ENCODE assay signal across 8 cellular contexts in genomic region chr2:207531024-207531411, GRCh38. TPM values are rescaled to one million over a fixed set of nuclear protein-coding genes. Genes with fewer than 3 reads are reported as not detected.
DNase-seq lines count a peak whose midpoint lies in the region; ATAC-seq and TF ChIP-seq lines count a peak whose summit lies in the region.

No MANE protein-coding gene starts in this region.

- H3K4me3 ChIP-seq in ovary = peak overlapping the region; percentile 62

- H3K36me3 ChIP-seq in ovary = no peaks in the 10 kb centered on the region

- H3K4me3 Mint-ChIP-seq in T-cell = peak overlapping the region; percentile 84 to 93 (median 85)

- no peaks in the 10 kb centered on the region for H3K27me3 Mint-ChIP-seq in T-cell

- peak; percentile 25 for DNase-seq in stimulated activated CD4-positive, alpha-beta T cell treated with anti-CD3 and anti-CD28 coated beads, Interleukin-12 subunit alpha, Interleukin-12 subunit beta, amount 100 ng/mL, for 4 hours
- no peak for DNase-seq in stimulated activated CD4-positive, alpha-beta T cell treated with anti-CD3 and anti-CD28 coated beads, Interleukin-2, amount 100 ng/mL, for 48 hours
- DNase-seq in T-cell (peak in 6 of 34 experiments; percentile 5 to 44 (median 12)), epithelial cell of prostate (ENCODE audit: low read depth, low spot score) (no peak), ovary (no peak), HuH-7 (ENCODE audit: low spot score) (no peak), NCI-H226 (no peak)
- no peak for DNase-seq in NK-92 treated with Interleukin-12 subunit alpha and Interleukin-12 subunit beta, amount 100 ng/mL, for 24 hours (lab: John Stamatoyannopoulos, UW)

- CTCF ChIA-PET in T-cell (lab: Charles Lee) = interaction anchor here (0.6 to 2.6 kb wide), 7 partner anchors 23 to 974 kb away, joined by 3 to 18 read pairs (median 4); partner anchors contain the start of genes FASTKD2 (in 1 of the 2), MDH1B (in 1 of the 2) and METTL21A (in 1 of the 2)

- peaks cover 51 to 70% (median 66%) of the 10 kb centered on the region in 3 donors for H3K4me1 Mint-ChIP-seq in T-cell

- TF ChIP-seq EP300 in ovary (IDR thresholded peaks at IDR 0.05) = no peak

- H3K27ac ChIP-seq in epithelial cell of prostate = peak overlapping the region; percentile 93
- H3K27ac ChIP-seq in ovary = peak overlapping the region in 1 of 2 donors; percentile 83

- H3K9me3 Mint-ChIP-seq in T-cell = no peaks in the 10 kb centered on the region

- TF ChIP-seq CTCF in ovary (IDR thresholded peaks at IDR 0.05) = no peak

- no peaks in the 10 kb centered on the region for H3K27me3 ChIP-seq in ovary

- H3K9me3 ChIP-seq in ovary = no peaks in the 10 kb centered on the region

- no peak for ATAC-seq in T-cell (replicated peaks in 1 of 4)

- intact Hi-C loops in ovary (cut with DNase I) = loop anchor here in 2 of 4 donors (10.0 kb wide), 1 partner anchor 94 kb away; the partner anchor contains the start of gene METTL21A (in 2 of the 2)

- no peaks in the 10 kb centered on the region for H3K36me3 Mint-ChIP-seq in T-cell

- no peak for TF ChIP-seq POLR2A in ovary (IDR thresholded peaks at IDR 0.05)

- WGBS in ovary, 3 donors = 1% methylated on average over 11 of the region's 11 CpGs

- H3K27ac Mint-ChIP-seq in T-cell = peak overlapping the region; percentile 88 to 97

- peaks cover 8% of the 10 kb centered on the region for H3K4me1 ChIP-seq in ovary (ENCODE audit: insufficient read depth)

- POLR2A ChIA-PET in T-cell (lab: Charles Lee) = interaction anchor here (0.6 to 2.5 kb wide), 19 partner anchors 8 to 1445 kb away, joined by 3 to 25 read pairs (median 5); partner anchors contain the start of genes CCNYL1 (in 2 of the 2), INO80D (in 1 of the 2), KLF7 (in 1 of the 2) and METTL21A (in 1 of the 2)

RNA-seq across cellular contexts. Expression of gene CREB1, which starts 1.3 kb away (rescaled TPM):
- total RNA-seq in T-cell = 100 to 1,000 TPM in 3 of 5 donors, 10 to 100 TPM in 2; 94.0 to 118 (median 100) TPM
- total RNA-seq in ovary = 10 to 100 TPM; 21.0 to 79.6 (median 62.1) TPM
- 10 to 100 TPM; 10.8 to 31.8 TPM for polyA plus RNA-seq in ovary
